ENCODE assay signal across 11 cellular contexts in genomic region chrX:7191681-7192110, GRCh38. TPM values are rescaled to one million over a fixed set of nuclear protein-coding genes. Genes with fewer than 3 reads are reported as not detected.
A peak's percentile ranks its signal among the peaks of the same experiment; 100 is the strongest.
DNase-seq lines count a peak whose midpoint lies in the region; ATAC-seq lines count a peak whose summit lies in the region.
"Had no signal": no experiment of that assay in that cellular context is flagged by ENCODE, and none has a peak within 500 bp of the region (broad histone marks: within the 10 kb centered on the region; RNA-seq: fewer than 3 reads in every experiment).

No MANE protein-coding gene starts in this region.

- peak; percentile 11 for DNase-seq in DMS 273 treated with DMSO at 0.1 percent for 48 hours (lab: John Stamatoyannopoulos, UW)
- DNase-seq in RPMI8226: peak; percentile 6
- peak; percentile 20 for DNase-seq in iPS DF 19.7 (ENCODE audit: low read depth, low spot score)
- no peak for DNase-seq in ureter (ENCODE audit: low spot score)
- DNase-seq in stimulated activated naive CD8-positive, alpha-beta T cell treated with anti-CD3 and anti-CD28 coated beads, Interleukin-15, Interleukin-2, amounts not matched to agents 100 U/mL and 50 U/mL, for 24 hours: no peak
- DNase-seq in activated T-cell treated with anti-CD3 and anti-CD28 coated beads, Interleukin-2, amount 50 U/mL, for 48 hours: no peak
- DNase-seq: CD8-positive, alpha-beta memory T cell; Kasumi-1; NCI-H510A had no signal

- ATAC-seq in GM19463 (IDR thresholded peaks at IDR 0.05; ENCODE audit: unreplicated experiment) (peak; percentile 63), GM19455 (IDR thresholded peaks at IDR 0.05; ENCODE audit: unreplicated experiment) (no peak)
- no peak for ATAC-seq in stimulated activated naive CD8-positive, alpha-beta T cell treated with anti-CD3 and anti-CD28 coated beads, Interleukin-15, Interleukin-2, amounts not matched to agents 100 U/mL and 50 U/mL, for 24 hours

RNA-seq across cellular contexts. Expression of gene PUDP, which starts 43.7 kb away (rescaled TPM):
- 33.7 TPM for total RNA-seq in ureter

RNA-seq across cellular contexts. Expression of gene STS, which starts 44.2 kb away (rescaled TPM):
- total RNA-seq in ureter: 26.4 TPM

Comparison
In these comparisons a context has a peak if more than half of its experiments do, and no peak if none do; other contexts are left out.
1. DNase-seq: peak in DMS 273 treated with DMSO at 0.1 percent for 48 hours (single experiment), RPMI8226 (single experiment) and iPS DF 19.7 (single experiment); none in ureter (single experiment), stimulated activated naive CD8-positive, alpha-beta T cell treated with anti-CD3 and anti-CD28 coated beads, Interleukin-15, Interleukin-2, amounts not matched to agents 100 U/mL and 50 U/mL, for 24 hours (single experiment) and activated T-cell treated with anti-CD3 and anti-CD28 coated beads, Interleukin-2, amount 50 U/mL, for 48 hours (0 of 2).